Comparison of ENCODE assay signal across 20 cellular contexts in genomic region chr4:38359113-38359512, GRCh38.
DNase-seq lines count a peak whose midpoint lies in the region; ATAC-seq, FAIRE-seq and TF ChIP-seq lines count a peak whose summit lies in the region.
"Had no signal": no experiment of that assay in that cellular context is flagged by ENCODE, and none has a peak within 500 bp of the region (broad histone marks: within the 10 kb centered on the region; RNA-seq: fewer than 3 reads in every experiment).

No MANE protein-coding gene starts in this region.

- TF ChIP-seq RAD21 in GM12878 (IDR thresholded peaks at IDR 0.05; ENCODE audit: insufficient read depth, low read depth, low read length) = no peak

- no peaks in the 10 kb centered on the region for H3K27me3 ChIP-seq in GM12878 (replicated peaks in 1 of 2; ENCODE audit: control insufficient read depth in 2 of 2, insufficient read depth in 2 of 2, low read length in 1 of 2)
- H3K27me3 ChIP-seq in thyroid gland = no peaks in the 10 kb centered on the region
- H3K27me3 ChIP-seq in pancreas = no peaks in the 10 kb centered on the region
- H3K27me3 ChIP-seq: BLaER1 treated with 17β-estradiol and CSF1 and Interleukin-3, amounts not matched to agents 10 nM and 100 nM had no signal

- H3K4me1 Mint-ChIP-seq in activated CD4-positive, alpha-beta T cell treated with anti-CD3 and anti-CD28 coated beads for 36 hours = peaks cover 15% of the 10 kb centered on the region
- peaks cover 11% of the 10 kb centered on the region for H3K4me1 Mint-ChIP-seq in activated CD4-positive, alpha-beta T cell treated with anti-CD3 and anti-CD28 coated beads, Interleukin-2, amount 10 ng/mL, durations not matched to agents 7 days and 5 days
- H3K4me1 Mint-ChIP-seq in activated T-cell treated with anti-CD3 and anti-CD28 coated beads, Interleukin-2, amount 50 U/mL, for 72 hours (ENCODE audit: low read depth) = peaks cover 21% of the 10 kb centered on the region
- H3K4me1 Mint-ChIP-seq: B cell; CD8-positive, alpha-beta memory T cell had no signal

- H3K79me2 ChIP-seq in GM12878 (ENCODE audit: control insufficient read depth, insufficient read depth, low read length) = no peaks in the 10 kb centered on the region

- H2AFZ ChIP-seq in GM12878 (ENCODE audit: control insufficient read depth, low read depth, low read length) = no peak overlapping the region
- H2AFZ ChIP-seq: GM23248 had no signal

- no peak for DNase-seq in activated CD4-positive, alpha-beta T cell treated with anti-CD3 and anti-CD28 coated beads for 36 hours
- DNase-seq in activated CD4-positive, alpha-beta T cell treated with anti-CD3 and anti-CD28 coated beads, Interleukin-2, amount 10 ng/mL, durations not matched to agents 7 days and 5 days = no peak
- DNase-seq in activated T-cell treated with anti-CD3 and anti-CD28 coated beads, Interleukin-2, amount 50 U/mL, for 72 hours = no peak
- no peak for DNase-seq in activated T-cell treated with anti-CD3 and anti-CD28 coated beads, Interleukin-2, amount 50 U/mL, for 1 hour
- no peak for DNase-seq in GM12878 (ENCODE audit: low read depth, low spot score)
- DNase-seq in thyroid gland = no peak
- no peak for DNase-seq in pancreas
- DNase-seq: 8988T; CD8-positive, alpha-beta memory T cell; COR-L47; DMS 273 treated with DMSO at 0.1 percent for 48 hours; DMS53; DND-41; EL; GM23248 had no signal

- SMC1A ChIA-PET in GM12878 (lab: Charles Lee; ENCODE audit: uncharacterized antibody, unreplicated experiment) = no interaction called here

- no peak for TF ChIP-seq EP300 in GM12878 (IDR thresholded peaks at IDR 0.05; ENCODE audit: borderline replicate concordance in 1 of 2, control insufficient read depth in 1 of 2, low read depth in 2 of 2, low read length in 2 of 2)

- POLR2A ChIA-PET in activated CD4-positive, alpha-beta T cell treated with anti-CD3 and anti-CD28 coated beads for 36 hours (lab: Charles Lee) = interaction anchor here (0.7 kb wide), 1 partner anchor 139 kb away, joined by 3 read pairs; no protein-coding TSS in a partner anchor
- POLR2A ChIA-PET in activated CD4-positive, alpha-beta T cell treated with anti-CD3 and anti-CD28 coated beads, Interleukin-2, amount 10 ng/mL, durations not matched to agents 7 days and 5 days (lab: Charles Lee) = no interaction called here
- POLR2A ChIA-PET in GM12878 (lab: Charles Lee) = no interaction called here

- RAD21 ChIA-PET in GM12878 (lab: Charles Lee; ENCODE audit: unreplicated experiment) = no interaction called here

- FAIRE-seq in GM12878 (lab: Jason Lieb, UNC) (no peak), pancreas (lab: Jason Lieb, UNC) (no peak)
- FAIRE-seq: GM12892, GM18507 had no signal

- TF ChIP-seq POLR2A in GM12878 (IDR thresholded peaks at IDR 0.05; ENCODE audit: low read depth, low read length) (no peak), thyroid gland (IDR thresholded peaks at IDR 0.05) (no peak)

- no TSS peak for BruUV-seq in GM12878 (replicated peaks; lab: Mats Ljungman, UMichigan)

- peak; percentile 78 for ATAC-seq in activated CD4-positive, alpha-beta T cell treated with anti-CD3 and anti-CD28 coated beads for 36 hours
- ATAC-seq in activated T-cell treated with anti-CD3 and anti-CD28 coated beads, Interleukin-2, amount 50 U/mL, for 72 hours (replicated peaks in 1 of 2) = peak; percentile 62 to 67
- ATAC-seq in GM12878 = no peak
- ATAC-seq in pancreas = no peak

- CTCF ChIA-PET in activated CD4-positive, alpha-beta T cell treated with anti-CD3 and anti-CD28 coated beads for 36 hours (lab: Charles Lee) = interaction anchor here (0.9 kb wide), 1 partner anchor 315 kb away, joined by 3 read pairs; no protein-coding TSS in a partner anchor
- CTCF ChIA-PET in activated CD4-positive, alpha-beta T cell treated with anti-CD3 and anti-CD28 coated beads, Interleukin-2, amount 10 ng/mL, durations not matched to agents 7 days and 5 days (lab: Charles Lee) = interaction anchor here (1.2 kb wide), 1 partner anchor 205 kb away, joined by 3 read pairs; no protein-coding TSS in a partner anchor
- CTCF ChIA-PET in GM12878 (lab: Yijun Ruan, JAX) = no interaction called here

- H3K27me3 Mint-ChIP-seq in activated CD4-positive, alpha-beta T cell treated with anti-CD3 and anti-CD28 coated beads for 36 hours = no peaks in the 10 kb centered on the region
- H3K27me3 Mint-ChIP-seq in activated CD4-positive, alpha-beta T cell treated with anti-CD3 and anti-CD28 coated beads, Interleukin-2, amount 10 ng/mL, durations not matched to agents 7 days and 5 days = no peaks in the 10 kb centered on the region
- H3K27me3 Mint-ChIP-seq in activated T-cell treated with anti-CD3 and anti-CD28 coated beads, Interleukin-2, amount 50 U/mL, for 72 hours (ENCODE audit: low read depth) = no peaks in the 10 kb centered on the region
- H3K27me3 Mint-ChIP-seq: B cell; CD8-positive, alpha-beta memory T cell had no signal

- in situ Hi-C loops in GM12878 (cut with MboI) = no loop called here

- H3K9ac ChIP-seq in GM12878 (ENCODE audit: control insufficient read depth, insufficient read depth, low read length) = no peak overlapping the region
- H3K9ac ChIP-seq: BLaER1 treated with 17β-estradiol and CSF1 and Interleukin-3, amounts not matched to agents 10 nM and 100 nM; GM23248 had no signal

- H3K4me3 ChIP-seq in GM12878 (no peak overlapping the region), thyroid gland (replicated peaks in 1 of 3) (no peak overlapping the region), pancreas (no peak overlapping the region)
- H3K4me3 ChIP-seq: BLaER1 treated with 17β-estradiol and CSF1 and Interleukin-3, amounts not matched to agents 10 nM and 100 nM; GM23248; HAP-1 had no signal

- H3K9me3 ChIP-seq in GM12878 (replicated peaks; ENCODE audit: control insufficient read depth, insufficient read depth, low read length) (no peaks in the 10 kb centered on the region; the same call in 2 of the 3 replicates), thyroid gland (no peaks in the 10 kb centered on the region), pancreas (no peaks in the 10 kb centered on the region)
- H3K9me3 ChIP-seq: HAP-1 had no signal

- H3K4me3 Mint-ChIP-seq in activated CD4-positive, alpha-beta T cell treated with anti-CD3 and anti-CD28 coated beads for 36 hours = no peak overlapping the region
- no peak overlapping the region for H3K4me3 Mint-ChIP-seq in activated CD4-positive, alpha-beta T cell treated with anti-CD3 and anti-CD28 coated beads, Interleukin-2, amount 10 ng/mL, durations not matched to agents 7 days and 5 days
- H3K4me3 Mint-ChIP-seq in activated T-cell treated with anti-CD3 and anti-CD28 coated beads, Interleukin-2, amount 50 U/mL, for 72 hours = peak overlapping the region in 1 of 2 donors; percentile 58
- H3K4me3 Mint-ChIP-seq: B cell; CD8-positive, alpha-beta memory T cell had no signal

- no peak overlapping the region for H3K4me2 ChIP-seq in GM12878 (ENCODE audit: control insufficient read depth, insufficient read depth)
- H3K4me2 ChIP-seq: BLaER1 treated with 17β-estradiol and CSF1 and Interleukin-3, amounts not matched to agents 10 nM and 100 nM had no signal

- H3K27ac ChIP-seq in GM12878 (ENCODE audit: control insufficient read depth, insufficient read depth) = no peak overlapping the region
- H3K27ac ChIP-seq in thyroid gland = no peak overlapping the region
- no peak overlapping the region for H3K27ac ChIP-seq in pancreas
- H3K27ac ChIP-seq: BLaER1 treated with 17β-estradiol and CSF1 and Interleukin-3, amounts not matched to agents 10 nM and 100 nM; GM23248 had no signal

- 0% methylated on average over 2 of the region's 2 CpGs for WGBS in GM12878 (ENCODE audit: insufficient coverage, insufficient replicate concordance, low lambda C conversion rate, missing lambda C conversion rate)
- WGBS in thyroid gland, 2 donors = 95 to 97% methylated on average over 2 of the region's 2 CpGs
- 91 to 94% methylated on average over 2 of the region's 2 CpGs for WGBS in pancreas, 2 donors

- no peaks in the 10 kb centered on the region for H3K9me3 Mint-ChIP-seq in activated CD4-positive, alpha-beta T cell treated with anti-CD3 and anti-CD28 coated beads for 36 hours (ENCODE audit: low read depth)
- H3K9me3 Mint-ChIP-seq in activated CD4-positive, alpha-beta T cell treated with anti-CD3 and anti-CD28 coated beads, Interleukin-2, amount 10 ng/mL, durations not matched to agents 7 days and 5 days = peaks cover 2% of the 10 kb centered on the region
- peaks cover 0 to 5% of the 10 kb centered on the region in 2 donors for H3K9me3 Mint-ChIP-seq in activated T-cell treated with anti-CD3 and anti-CD28 coated beads, Interleukin-2, amount 50 U/mL, for 72 hours

- no peaks in the 10 kb centered on the region for H3K36me3 Mint-ChIP-seq in activated CD4-positive, alpha-beta T cell treated with anti-CD3 and anti-CD28 coated beads for 36 hours (ENCODE audit: low read depth)
- H3K36me3 Mint-ChIP-seq in activated CD4-positive, alpha-beta T cell treated with anti-CD3 and anti-CD28 coated beads, Interleukin-2, amount 10 ng/mL, durations not matched to agents 7 days and 5 days (ENCODE audit: low read depth) = no peaks in the 10 kb centered on the region
- H3K36me3 Mint-ChIP-seq in activated T-cell treated with anti-CD3 and anti-CD28 coated beads, Interleukin-2, amount 50 U/mL, for 72 hours (ENCODE audit: insufficient read depth in 2 of 2) = no peaks in the 10 kb centered on the region

- H4K20me1 ChIP-seq in GM12878 (ENCODE audit: control insufficient read depth, insufficient read depth) = no peaks in the 10 kb centered on the region
- H4K20me1 ChIP-seq: BLaER1 treated with 17β-estradiol and CSF1 and Interleukin-3, amounts not matched to agents 10 nM and 100 nM had no signal

- no peaks in the 10 kb centered on the region for H3K36me3 ChIP-seq in GM12878 (ENCODE audit: control insufficient read depth in 2 of 2, insufficient read depth in 2 of 2, low read length in 1 of 2)
- no peaks in the 10 kb centered on the region for H3K36me3 ChIP-seq in thyroid gland
- H3K36me3 ChIP-seq in pancreas = no peaks in the 10 kb centered on the region
- H3K36me3 ChIP-seq: BLaER1 treated with 17β-estradiol and CSF1 and Interleukin-3, amounts not matched to agents 10 nM and 100 nM; HAP-1 had no signal

- TF ChIP-seq CTCF in GM12878 (IDR thresholded peaks at IDR 0.05 in 2 of 3, conservative IDR thresholded peaks at IDR 0.05 in 1 of 3; ENCODE audit: control insufficient read depth in 2 of 3, extremely low read depth in 1 of 3, insufficient read depth in 1 of 3, low read depth in 3 of 3, low read length in 3 of 3) (no peak), thyroid gland (IDR thresholded peaks at IDR 0.05) (no peak), pancreas (IDR thresholded peaks at IDR 0.05) (no peak)

- peak overlapping the region; percentile 64 for H3K27ac Mint-ChIP-seq in activated CD4-positive, alpha-beta T cell treated with anti-CD3 and anti-CD28 coated beads for 36 hours
- H3K27ac Mint-ChIP-seq in activated CD4-positive, alpha-beta T cell treated with anti-CD3 and anti-CD28 coated beads, Interleukin-2, amount 10 ng/mL, durations not matched to agents 7 days and 5 days = no peak overlapping the region
- H3K27ac Mint-ChIP-seq in activated T-cell treated with anti-CD3 and anti-CD28 coated beads, Interleukin-2, amount 50 U/mL, for 72 hours = peak overlapping the region; percentile 38
- H3K27ac Mint-ChIP-seq: B cell had no signal

- H3K4me1 ChIP-seq in GM12878 (ENCODE audit: control insufficient read depth, insufficient read depth, low read length) = no peaks in the 10 kb centered on the region
- H3K4me1 ChIP-seq in thyroid gland = no peaks in the 10 kb centered on the region
- no peaks in the 10 kb centered on the region for H3K4me1 ChIP-seq in pancreas
- H3K4me1 ChIP-seq: BLaER1 treated with 17β-estradiol and CSF1 and Interleukin-3, amounts not matched to agents 10 nM and 100 nM had no signal

- intact Hi-C loops in activated CD4-positive, alpha-beta T cell treated with anti-CD3 and anti-CD28 coated beads for 36 hours (cut with DNase I, micrococcal nuclease) = no loop called here
- intact Hi-C loops in GM12878 (cut with micrococcal nuclease; ENCODE audit: unreplicated experiment) = no loop called here
- intact Hi-C loops in thyroid gland (cut with DNase I) = no loop called here
- intact Hi-C loops in pancreas (cut with DNase I) = no loop called here

Comparison
In these comparisons a context has a peak if more than half of its experiments do, and no peak if none do; other contexts are left out.
1. ATAC-seq: peak in activated CD4-positive, alpha-beta T cell treated with anti-CD3 and anti-CD28 coated beads for 36 hours (single experiment) and activated T-cell treated with anti-CD3 and anti-CD28 coated beads, Interleukin-2, amount 50 U/mL, for 72 hours (2 of 2); none in GM12878 (single experiment) and pancreas (0 of 4).